ENCODE assay signal across 9 cellular contexts in the genomic region with DNA sequence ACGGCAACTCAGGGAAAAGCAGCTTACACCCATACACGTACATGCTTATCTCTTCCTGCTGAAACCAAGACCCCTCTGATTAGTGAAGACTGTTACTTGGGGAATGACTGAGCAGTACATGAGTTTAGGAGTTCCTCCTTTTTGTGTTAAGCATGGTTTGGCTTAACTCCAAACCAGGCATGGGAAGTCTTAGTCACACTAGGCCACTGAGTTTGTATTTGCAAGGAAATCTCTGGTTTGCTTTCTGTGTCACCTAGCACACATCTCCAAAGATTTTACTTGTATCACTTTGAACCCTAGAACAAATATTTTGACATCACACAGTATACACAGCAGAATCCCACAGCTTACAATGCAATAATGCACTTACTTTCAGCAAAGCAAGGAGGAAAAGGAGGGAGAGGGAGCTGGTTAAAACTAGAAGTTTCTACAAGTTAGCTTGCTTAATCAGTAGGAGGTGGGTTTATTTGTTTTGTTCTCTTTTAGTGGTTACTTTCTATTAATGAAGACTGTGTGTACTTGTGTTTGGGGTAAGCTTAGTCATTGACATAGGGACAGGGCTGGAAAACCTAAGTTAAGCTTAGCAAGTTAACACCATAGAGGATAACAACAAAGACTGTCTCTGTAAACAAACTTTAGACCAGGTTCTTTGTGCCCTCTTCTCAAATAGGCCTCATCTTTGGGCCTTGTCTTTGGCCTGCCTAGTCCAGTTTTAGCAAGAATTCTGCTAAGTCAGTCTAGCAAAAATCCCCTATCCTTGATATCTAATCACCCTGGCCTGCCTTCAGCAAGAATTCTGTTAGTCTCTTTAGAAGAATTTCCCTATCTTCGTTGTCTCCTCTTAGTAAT.
DNase-seq lines count a peak whose midpoint lies in the region; ATAC-seq and TF ChIP-seq lines count a peak whose summit lies in the region.
"Had no signal": no experiment of that assay in that cellular context is flagged by ENCODE, and none has a peak within 500 bp of the region (broad histone marks: within the 10 kb centered on the region; RNA-seq: fewer than 3 reads in every experiment).

No MANE protein-coding gene starts in this region.

- H3K9me3 Mint-ChIP-seq in nephron progenitor cell, result no peaks in the 10 kb centered on the region
- H3K9me3 Mint-ChIP-seq: memory B cell had no signal

- H3K36me3 Mint-ChIP-seq in nephron progenitor cell (ENCODE audit: low read depth), result no peaks in the 10 kb centered on the region
- H3K36me3 Mint-ChIP-seq: memory B cell had no signal

- ATAC-seq in HG02571 (IDR thresholded peaks at IDR 0.05; ENCODE audit: unreplicated experiment) (peak; percentile 74), HG03135 (IDR thresholded peaks at IDR 0.05; ENCODE audit: unreplicated experiment) (no peak)

- H3K4me1 Mint-ChIP-seq in nephron progenitor cell, result peaks cover 63% of the 10 kb centered on the region
- H3K4me1 Mint-ChIP-seq: memory B cell had no signal

- H3K4me3 Mint-ChIP-seq in nephron progenitor cell, result no peak overlapping the region
- H3K4me3 Mint-ChIP-seq: memory B cell had no signal

- DNase-seq in ELF-1 (ENCODE audit: low read depth, low spot score) (peak; percentile 35), NOMO-1 treated with dmso at 0.1 percent for 144 hours (lab: John Stamatoyannopoulos, UW; ENCODE audit: unreplicated experiment) (peak; percentile 73), dermis blood vessel endothelial cell (peak; percentile 96), nephron progenitor cell (no peak), NCI-H82 treated with DMSO at 0.1 percent for 48 hours (lab: John Stamatoyannopoulos, UW; ENCODE audit: unreplicated experiment) (no peak), DMS 273 treated with DMSO at 0.1 percent for 48 hours (lab: John Stamatoyannopoulos, UW) (no peak)

- no peaks in the 10 kb centered on the region for H3K27me3 Mint-ChIP-seq in nephron progenitor cell (ENCODE audit: low read depth, poor library complexity)

- H3K27ac Mint-ChIP-seq in nephron progenitor cell, result peak overlapping the region; percentile 33
- H3K27ac Mint-ChIP-seq: memory B cell had no signal

- no peak for TF ChIP-seq CTCF in nephron progenitor cell (IDR thresholded peaks at IDR 0.05)

Comparison
In these comparisons a context has a peak if more than half of its experiments do, and no peak if none do; other contexts are left out.
1. DNase-seq: peak in ELF-1 (single experiment), NOMO-1 treated with dmso at 0.1 percent for 144 hours (single experiment) and dermis blood vessel endothelial cell (single experiment); none in nephron progenitor cell (single experiment), NCI-H82 treated with DMSO at 0.1 percent for 48 hours (single experiment) and DMS 273 treated with DMSO at 0.1 percent for 48 hours (single experiment).